19 cellular contexts compared by ENCODE assay signal in the genomic region with DNA sequence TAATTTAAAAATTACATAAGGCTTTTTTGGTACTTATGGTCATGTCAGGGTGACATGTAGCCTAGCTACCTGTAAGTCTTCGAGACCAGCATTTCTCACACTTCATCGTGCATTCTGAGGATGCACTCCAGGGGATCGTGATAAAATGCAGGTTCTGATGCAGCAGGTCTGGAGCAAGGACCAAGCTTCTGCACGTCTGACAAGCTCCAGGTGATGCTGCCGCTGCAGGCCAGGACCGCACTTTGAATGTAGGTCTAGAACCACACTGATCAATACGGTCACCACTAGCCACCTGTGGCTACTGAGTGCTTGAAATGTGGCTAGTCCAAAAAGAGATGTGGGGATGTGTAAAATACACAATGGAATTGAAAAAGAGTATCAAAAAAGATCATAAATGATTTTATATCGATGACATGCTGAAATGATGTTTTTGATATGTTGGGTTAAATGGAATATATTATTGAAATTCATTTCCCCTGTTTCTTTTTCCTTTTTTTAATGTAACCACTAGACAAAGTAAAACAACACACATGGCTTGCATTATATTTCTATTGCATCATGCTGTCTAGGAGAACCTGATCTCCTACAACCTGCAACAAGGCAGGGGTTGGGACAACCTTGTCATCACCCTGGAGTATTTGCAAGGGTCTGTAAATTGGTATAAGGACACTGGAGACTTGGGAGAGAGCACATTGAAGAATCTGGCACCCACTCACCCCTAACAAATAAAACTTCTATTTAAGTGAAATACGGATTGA.
DNase-seq lines count a peak whose midpoint lies in the region; FAIRE-seq and TF ChIP-seq lines count a peak whose summit lies in the region.
"Had no signal": no experiment of that assay in that cellular context is flagged by ENCODE, and none has a peak within 500 bp of the region (broad histone marks: within the 10 kb centered on the region; RNA-seq: fewer than 3 reads in every experiment).

No MANE protein-coding gene starts in this region.

- H3K36me3 Mint-ChIP-seq in osteocyte (ENCODE audit: unreplicated experiment) = peaks cover 7% of the 10 kb centered on the region

- no peak overlapping the region for H2BK120ac ChIP-seq in H1 (replicated peaks; ENCODE audit: low read depth, low read length)

- no peak overlapping the region for H4K5ac ChIP-seq in H1 (ENCODE audit: insufficient read length, low read depth, low read length)

- H2BK5ac ChIP-seq in H1 (ENCODE audit: low read depth, low read length) = no peak overlapping the region

- H3K4me3 ChIP-seq in BLaER1 treated with 17β-estradiol and CSF1 and Interleukin-3, amounts not matched to agents 10 nM and 100 nM = no peak overlapping the region
- H3K4me3 ChIP-seq in H1 (ENCODE audit: extremely low read depth in 1 of 4, insufficient read depth in 2 of 4, low read depth in 3 of 4, low read length in 4 of 4) (no peak overlapping the region), osteoblast (ENCODE audit: insufficient read depth, low read length) (no peak overlapping the region), prostate gland (no peak overlapping the region)
- H3K4me3 ChIP-seq: Peyer's patch had no signal

- H4K8ac ChIP-seq in H1 (ENCODE audit: extremely low read depth, insufficient read depth, low read length) = 0 out of 2 replicates have a peak overlapping the region, but pooled peaks have one; percentile 5

- peaks cover 5% of the 10 kb centered on the region for H3K9me3 Mint-ChIP-seq in osteocyte (ENCODE audit: unreplicated experiment)

- H3K4ac ChIP-seq in H1 (replicated peaks; ENCODE audit: insufficient read length, low read depth, low read length) = no peak overlapping the region

- no peak overlapping the region for H3K14ac ChIP-seq in H1 (ENCODE audit: insufficient read length)

- H3K9me3 ChIP-seq in BLaER1 treated with 17β-estradiol and CSF1 and Interleukin-3, amounts not matched to agents 10 nM and 100 nM (replicated peaks in 1 of 11) = peaks cover 24 to 42% (median 34%) of the 10 kb centered on the region in 11 experiments
- H3K9me3 ChIP-seq in H1 (ENCODE audit: insufficient read depth in 2 of 2, low read depth in 1 of 2, low read length in 1 of 2) (peaks cover 0 to 3% of the 10 kb centered on the region in 2 experiments; a peak in 1 of 4 replicates), osteoblast (ENCODE audit: low read depth, low read length) (no peaks in the 10 kb centered on the region), prostate gland (no peaks in the 10 kb centered on the region)
- H3K9me3 ChIP-seq: Peyer's patch had no signal

- no peak overlapping the region for H3K18ac ChIP-seq in H1 (ENCODE audit: extremely low read depth, low read length)

- peak overlapping the region; percentile 28 for H3K27ac Mint-ChIP-seq in osteocyte (ENCODE audit: unreplicated experiment)
- H3K27ac Mint-ChIP-seq: CD4-positive, alpha-beta T cell; HFFc6 had no signal

- TF ChIP-seq RAD21 in H1 (IDR thresholded peaks at IDR 0.05 in 1 of 2, conservative IDR thresholded peaks at IDR 0.05 in 1 of 2; ENCODE audit: low read depth in 2 of 2, low read length in 2 of 2) = no peak

- H3K36me3 ChIP-seq in BLaER1 treated with 17β-estradiol and CSF1 and Interleukin-3, amounts not matched to agents 10 nM and 100 nM = no peaks in the 10 kb centered on the region
- H3K36me3 ChIP-seq in H1 (ENCODE audit: control insufficient read depth in 2 of 4, insufficient read depth in 4 of 4, low read length in 3 of 4) (no peaks in the 10 kb centered on the region), osteoblast (ENCODE audit: insufficient read depth, low read length) (no peaks in the 10 kb centered on the region), prostate gland (no peaks in the 10 kb centered on the region)
- H3K36me3 ChIP-seq: Peyer's patch had no signal

- H3K4me3 Mint-ChIP-seq in osteocyte (ENCODE audit: unreplicated experiment) = no peak overlapping the region
- H3K4me3 Mint-ChIP-seq: CD4-positive, alpha-beta T cell; HFFc6 had no signal

- H3K23me2 ChIP-seq in H1 (ENCODE audit: low read depth, low read length) = no peaks in the 10 kb centered on the region

- H2AK5ac ChIP-seq in H1 (ENCODE audit: low read depth, low read length) = 0 out of 2 replicates have a peak overlapping the region, but pooled peaks have one; percentile 16

- TF ChIP-seq POLR2A in H1 (IDR thresholded peaks at IDR 0.05; ENCODE audit: control extremely low read depth in 1 of 2, low read depth in 2 of 2, low read length in 2 of 2) = no peak
- no peak for TF ChIP-seq POLR2A in prostate gland (IDR thresholded peaks at IDR 0.05)

- H2AFZ ChIP-seq in H1 (ENCODE audit: low read length) = no peak overlapping the region
- no peak overlapping the region for H2AFZ ChIP-seq in osteoblast (ENCODE audit: low read length)

- H2BK12ac ChIP-seq in H1 (ENCODE audit: low read depth, low read length) = no peak overlapping the region

- H3K79me2 ChIP-seq in H1 (ENCODE audit: control insufficient read depth in 1 of 2, insufficient read depth in 2 of 2, low read length in 2 of 2) (no peaks in the 10 kb centered on the region), osteoblast (ENCODE audit: insufficient read depth, low read length) (no peaks in the 10 kb centered on the region)

- intact Hi-C loops in prostate gland (cut with DNase I) = no loop called here

- peaks cover 7% of the 10 kb centered on the region for H3K4me1 Mint-ChIP-seq in osteocyte (ENCODE audit: unreplicated experiment)

- no peaks in the 10 kb centered on the region for H3K27me3 Mint-ChIP-seq in osteocyte (ENCODE audit: unreplicated experiment)
- H3K27me3 Mint-ChIP-seq: CD4-positive, alpha-beta T cell had no signal

- H2BK15ac ChIP-seq in H1 (ENCODE audit: low read length) = no peak overlapping the region

- H3K27ac ChIP-seq in BLaER1 treated with 17β-estradiol and CSF1 and Interleukin-3, amounts not matched to agents 10 nM and 100 nM = peak overlapping the region in 2 of 11 experiments; percentile 1 to 26; a peak in 1 of 22 replicates
- H3K27ac ChIP-seq in H1 (ENCODE audit: low read depth, low read length) = no peak overlapping the region
- H3K27ac ChIP-seq in osteoblast (ENCODE audit: low read depth, low read length) = no peak overlapping the region
- H3K27ac ChIP-seq in prostate gland = no peak overlapping the region
- H3K27ac ChIP-seq: KMS-11, Peyer's patch had no signal

- peaks cover 0 to 26% (median 14%) of the 10 kb centered on the region in 10 experiments; a peak in 12 of 20 replicates for H3K4me1 ChIP-seq in BLaER1 treated with 17β-estradiol and CSF1 and Interleukin-3, amounts not matched to agents 10 nM and 100 nM
- H3K4me1 ChIP-seq in H1 (replicated peaks in 1 of 4; ENCODE audit: control insufficient read depth in 3 of 4, insufficient read depth in 4 of 4, low read length in 3 of 4) (no peaks in the 10 kb centered on the region), osteoblast (ENCODE audit: insufficient read depth, low read length) (peaks cover 4% of the 10 kb centered on the region), prostate gland (replicated peaks) (no peaks in the 10 kb centered on the region)
- H3K4me1 ChIP-seq: Peyer's patch had no signal

- H3K23ac ChIP-seq in H1 (ENCODE audit: insufficient read length) = no peak overlapping the region

- POLR2A ChIA-PET in H1 (lab: Charles Lee; ENCODE audit: partially characterized antibody) = no interaction called here

- no peaks in the 10 kb centered on the region for H4K20me1 ChIP-seq in BLaER1 treated with 17β-estradiol and CSF1 and Interleukin-3, amounts not matched to agents 10 nM and 100 nM
- H4K20me1 ChIP-seq in H1 (replicated peaks in 1 of 2; ENCODE audit: control insufficient read depth in 1 of 2, insufficient read depth in 2 of 2, low read length in 2 of 2) (peaks cover 0 to 2% of the 10 kb centered on the region in 2 experiments), osteoblast (ENCODE audit: insufficient read depth, low read length) (no peaks in the 10 kb centered on the region)

- no peak for TF ChIP-seq EP300 in H1 (IDR thresholded peaks at IDR 0.05; ENCODE audit: borderline replicate concordance in 1 of 2, low read depth in 2 of 2, low read length in 2 of 2)

- peak overlapping the region in 8 of 11 experiments; percentile 10 to 62 (median 26); a peak in 11 of 22 replicates for H3K4me2 ChIP-seq in BLaER1 treated with 17β-estradiol and CSF1 and Interleukin-3, amounts not matched to agents 10 nM and 100 nM
- no peak overlapping the region for H3K4me2 ChIP-seq in H1 (ENCODE audit: insufficient read depth in 1 of 2, low read depth in 2 of 2, low read length in 2 of 2)
- no peak overlapping the region for H3K4me2 ChIP-seq in osteoblast (ENCODE audit: insufficient read depth, low read length)
- H3K4me2 ChIP-seq: KMS-11 had no signal

- peak; percentile 12 for DNase-seq in AG09319 (ENCODE audit: extremely low read depth, low read depth)
- DNase-seq in H1 (ENCODE audit: low read depth in 1 of 2, low spot score in 2 of 2) = no peak
- no peak for DNase-seq in osteocyte (ENCODE audit: extremely low spot score, unreplicated experiment)
- no peak for DNase-seq in stimulated activated naive CD4-positive, alpha-beta T cell treated with Interleukin-2 at 50 U/mL for 16 hours (lab: John Stamatoyannopoulos, UW)
- DNase-seq in osteoblast (ENCODE audit: insufficient read length, low spot score, missing footprints) = no peak
- no peak for DNase-seq in prostate gland (ENCODE audit: low spot score)
- DNase-seq: CD4-positive, alpha-beta T cell; DMS79; H7; HFFc6; NCI-H1417; NCI-H187; NCI-H2107; NCI-H510A; NCI-H748 treated with DMSO at 0.1 percent for 48 hours had no signal

- no peak overlapping the region for H3K9ac ChIP-seq in BLaER1 treated with 17β-estradiol and CSF1 and Interleukin-3, amounts not matched to agents 10 nM and 100 nM
- H3K9ac ChIP-seq in H1 (replicated peaks in 1 of 4; ENCODE audit: extremely low read depth in 1 of 4, low read depth in 3 of 4, low read length in 3 of 4) = no peak overlapping the region
- H3K9ac ChIP-seq: KMS-11 had no signal

- CTCF ChIA-PET in H1 (lab: Charles Lee; ENCODE audit: partially characterized antibody) = interaction anchor here (0.7 kb wide), 1 partner anchor 238 kb away, joined by 3 read pairs; no protein-coding TSS in a partner anchor

- H3K27me3 ChIP-seq in BLaER1 treated with 17β-estradiol and CSF1 and Interleukin-3, amounts not matched to agents 10 nM and 100 nM = no peaks in the 10 kb centered on the region
- H3K27me3 ChIP-seq in H1 (replicated peaks in 1 of 4; ENCODE audit: control insufficient read depth in 3 of 4, extremely low read depth in 1 of 4, insufficient read depth in 3 of 4, low read length in 3 of 4) (no peaks in the 10 kb centered on the region), osteoblast (ENCODE audit: insufficient read depth, low read length) (no peaks in the 10 kb centered on the region), prostate gland (replicated peaks; ENCODE audit: insufficient read depth) (no peaks in the 10 kb centered on the region)
- H3K27me3 ChIP-seq: Peyer's patch had no signal

- H4K91ac ChIP-seq in H1 (replicated peaks; ENCODE audit: insufficient read length, low read length) = peak overlapping the region; percentile 30

- H3K56ac ChIP-seq in H1 (replicated peaks; ENCODE audit: insufficient read length, low read depth, low read length) = no peak overlapping the region

- 91 to 100% methylated on average over 1 to 9 of the region's 9 CpGs for WGBS in H1 (ENCODE audit: extremely low coverage in 1 of 2, insufficient coverage in 1 of 2, insufficient read length in 1 of 2, insufficient replicate concordance in 2 of 2, low coverage in 1 of 2, low lambda C conversion rate in 2 of 2, missing lambda C conversion rate in 1 of 2), 2 experiments
- WGBS in prostate gland = 87% methylated on average over 9 of the region's 9 CpGs

- TF ChIP-seq CTCF in AG09319 (IDR thresholded peaks at IDR 0.05; ENCODE audit: low read depth, low read length) (no peak), H1 (IDR thresholded peaks at IDR 0.05; ENCODE audit: control extremely low read depth in 1 of 3, insufficient read depth in 1 of 3, low read depth in 1 of 3, low read length in 3 of 3) (no peak), osteocyte (IDR thresholded peaks at IDR 0.05) (no peak), osteoblast (IDR thresholded peaks at IDR 0.05; ENCODE audit: extremely low read depth, low read depth, low read length) (no peak), prostate gland (IDR thresholded peaks at IDR 0.05) (no peak)

- H3K79me1 ChIP-seq in H1 (ENCODE audit: low read depth, low read length) = no peaks in the 10 kb centered on the region

- H2BK20ac ChIP-seq in H1 (ENCODE audit: low read length) = no peak overlapping the region

- no peak for FAIRE-seq in H1 (lab: Jason Lieb, UNC)
- FAIRE-seq: D721Med had no signal

Comparison
In these comparisons a context has a peak if more than half of its experiments do, and no peak if none do; other contexts are left out.
1. H3K4me2 ChIP-seq: peak in BLaER1 treated with 17β-estradiol and CSF1 and Interleukin-3, amounts not matched to agents 10 nM and 100 nM (8 of 11); none in H1 (0 of 2) and osteoblast (single experiment).